ENCODE assay signal across 27 cellular contexts in genomic region chr5:147085409-147085808, GRCh38.
"Had no signal": no experiment of that assay in that cellular context is flagged by ENCODE, and none has a peak within 500 bp of the region (broad histone marks: within the 10 kb centered on the region; RNA-seq: fewer than 3 reads in every experiment).

No MANE protein-coding gene starts in this region.

- DNase-seq: cerebellar nuclear complex; effector memory CD4-positive, alpha-beta T cell; foreskin keratinocyte; glutamatergic neuron; heart right ventricle; islet precursor cell; kidney glomerular epithelial cell; mucosa of descending colon; naive B cell; psoas muscle; right cardiac atrium; stimulated activated CD4-positive, alpha-beta T cell treated with anti-CD3 and anti-CD28 coated beads, Interleukin-2, amount 100 ng/mL, for 24 hours; stimulated activated CD4-positive, alpha-beta T cell treated with anti-CD3 and anti-CD28 coated beads, Interleukin-4, amount 100 ng/mL, for 24 hours; stimulated activated naive CD4-positive, alpha-beta T cell treated with Interleukin-2 at 50 U/mL for 16 hours; transverse colon; upper lobe of right lung; uterus had no signal

- H3K27ac ChIP-seq: esophagus muscularis mucosa, foreskin keratinocyte, gastroesophageal sphincter, heart right ventricle, psoas muscle, stomach, transverse colon, upper lobe of right lung, uterus had no signal

- H3K27me3 ChIP-seq: esophagus muscularis mucosa, foreskin keratinocyte, gastroesophageal sphincter, heart right ventricle, sigmoid colon, stomach, transverse colon, upper lobe of right lung, uterus had no signal

- H3K36me3 Mint-ChIP-seq: memory B cell; naive B cell; stimulated activated effector memory CD8-positive, alpha-beta T cell treated with anti-CD3 and anti-CD28 coated beads, Interleukin-12 subunit alpha, Interleukin-12 subunit beta, amount 100 ng/mL, for 72 hours had no signal

- H3K27me3 Mint-ChIP-seq: dendritic cell treated with granulocyte-macrophage colony-stimulating factor and Interleukin-4, amounts not matched to agents 40 ng/mL and 50 ng/mL, for 4 days; memory B cell; naive B cell had no signal

- H3K9me3 ChIP-seq: esophagus muscularis mucosa, gastroesophageal sphincter, heart right ventricle, mucosa of descending colon, psoas muscle, sigmoid colon, stomach, transverse colon, upper lobe of right lung, uterus had no signal

- H3K27ac Mint-ChIP-seq: dendritic cell treated with granulocyte-macrophage colony-stimulating factor and Interleukin-4, amounts not matched to agents 40 ng/mL and 50 ng/mL, for 4 days; memory B cell; naive B cell; nephron; stimulated activated effector memory CD8-positive, alpha-beta T cell treated with anti-CD3 and anti-CD28 coated beads, Interleukin-12 subunit alpha, Interleukin-12 subunit beta, amount 100 ng/mL, for 72 hours had no signal

- H3K4me1 ChIP-seq: esophagus muscularis mucosa, foreskin keratinocyte, gastroesophageal sphincter, heart right ventricle, psoas muscle, sigmoid colon, stomach, transverse colon, upper lobe of right lung, uterus had no signal

- H3K4me1 Mint-ChIP-seq: memory B cell; naive B cell; stimulated activated effector memory CD8-positive, alpha-beta T cell treated with anti-CD3 and anti-CD28 coated beads, Interleukin-12 subunit alpha, Interleukin-12 subunit beta, amount 100 ng/mL, for 72 hours had no signal

- H3K9me3 Mint-ChIP-seq: memory B cell had no signal

- H3K4me3 Mint-ChIP-seq: dendritic cell treated with granulocyte-macrophage colony-stimulating factor and Interleukin-4, amounts not matched to agents 40 ng/mL and 50 ng/mL, for 4 days; memory B cell; naive B cell; nephron; stimulated activated effector memory CD8-positive, alpha-beta T cell treated with anti-CD3 and anti-CD28 coated beads, Interleukin-12 subunit alpha, Interleukin-12 subunit beta, amount 100 ng/mL, for 72 hours had no signal

- H3K36me3 ChIP-seq: esophagus muscularis mucosa, gastroesophageal sphincter, heart right ventricle, sigmoid colon, stomach, transverse colon, upper lobe of right lung, uterus had no signal

- ATAC-seq: foreskin keratinocyte, gastroesophageal sphincter, heart right ventricle, left lobe of liver, mucosa of descending colon, psoas muscle, right cardiac atrium, upper lobe of right lung had no signal

- H3K4me3 ChIP-seq: esophagus muscularis mucosa, gastroesophageal sphincter, heart right ventricle, lung, mucosa of descending colon, psoas muscle, sigmoid colon, stomach, transverse colon, upper lobe of right lung, uterus had no signal
